In the genomic region with DNA sequence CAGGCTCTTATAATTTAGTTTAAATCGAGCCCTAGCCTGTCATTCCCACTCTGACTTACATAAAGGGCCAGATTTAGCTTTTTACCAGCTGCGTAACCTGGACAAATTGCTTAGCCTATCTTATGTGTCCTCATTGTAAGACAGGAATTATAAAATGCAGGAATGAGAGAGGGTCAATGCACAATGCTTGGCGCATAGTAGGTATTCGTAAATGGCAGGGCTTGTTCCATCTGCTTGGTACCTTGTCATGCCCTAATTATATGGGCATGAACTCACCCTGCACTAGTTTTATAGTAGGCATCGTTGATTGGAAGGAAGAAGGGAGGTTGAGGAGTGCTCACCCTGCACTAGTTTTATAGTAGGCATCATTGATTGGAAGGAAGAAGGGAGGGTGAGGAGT, we compare ENCODE assay signal across 15 cellular contexts.
"Had no signal": no experiment of that assay in that cellular context is flagged by ENCODE, and none has a peak within 500 bp of the region (broad histone marks: within the 10 kb centered on the region; RNA-seq: fewer than 3 reads in every experiment).

No MANE protein-coding gene starts in this region.

- H3K9me3 ChIP-seq: heart left ventricle, pancreas had no signal

- H3K4me3 ChIP-seq: lung, pancreas had no signal

- ATAC-seq: heart left ventricle, pancreas had no signal

- FAIRE-seq: frontal cortex, islet of Langerhans, pancreas had no signal

- DNase-seq: activated B cell treated with CpG ODN at 0.5 μM for 24 hours; activated CD4-positive, alpha-beta T cell treated with anti-CD3 and anti-CD28 coated beads, Interleukin-2, amount 10 ng/mL, durations not matched to agents 24 days and 14 days; activated naive CD4-positive, alpha-beta T cell; effector CD8-positive, alpha-beta T cell; stimulated activated CD4-positive, alpha-beta T cell treated with anti-CD3 and anti-CD28 coated beads, Interleukin-12 subunit alpha, Interleukin-12 subunit beta, amount 100 ng/mL, for 4 hours; stimulated activated naive CD4-positive, alpha-beta T cell had no signal

- H3K9me3 Mint-ChIP-seq: activated B cell treated with CpG ODN at 0.5 μM for 24 hours; mesothelial cell of epicardium; T-helper 1 cell treated with Interleukin-12 subunit alpha and Interleukin-12 subunit beta and Interleukin-4 antibody, amounts not matched to agents 30 μg/mL and 1 μg/mL, for 36 hours; type B pancreatic cell had no signal

- H3K27ac Mint-ChIP-seq: activated CD4-positive, alpha-beta T cell treated with anti-CD3 and anti-CD28 coated beads, Interleukin-2, amount 10 ng/mL, durations not matched to agents 24 days and 14 days; mesothelial cell of epicardium; T-helper 1 cell treated with Interleukin-12 subunit alpha and Interleukin-12 subunit beta and Interleukin-4 antibody, amounts not matched to agents 30 μg/mL and 1 μg/mL, for 36 hours; type B pancreatic cell had no signal

- H3K27me3 Mint-ChIP-seq: activated B cell treated with CpG ODN at 0.5 μM for 24 hours; activated CD4-positive, alpha-beta T cell treated with anti-CD3 and anti-CD28 coated beads, Interleukin-2, amount 10 ng/mL, durations not matched to agents 24 days and 14 days; type B pancreatic cell had no signal

- H3K4me3 Mint-ChIP-seq: activated B cell treated with CpG ODN at 0.5 μM for 24 hours; activated CD4-positive, alpha-beta T cell treated with anti-CD3 and anti-CD28 coated beads, Interleukin-2, amount 10 ng/mL, durations not matched to agents 24 days and 14 days; mesothelial cell of epicardium; T-helper 1 cell treated with Interleukin-12 subunit alpha and Interleukin-12 subunit beta and Interleukin-4 antibody, amounts not matched to agents 30 μg/mL and 1 μg/mL, for 36 hours; type B pancreatic cell had no signal

- H3K36me3 ChIP-seq: pancreas had no signal

- H3K4me1 Mint-ChIP-seq: mesothelial cell of epicardium had no signal

- H3K27ac ChIP-seq: coronary artery, pancreas had no signal

- H3K27me3 ChIP-seq: heart left ventricle, pancreas had no signal
